29 cellular contexts compared by ENCODE assay signal in genomic region chr17:81169870-81170309, GRCh38. TPM values are rescaled to one million over a fixed set of nuclear protein-coding genes. Genes with fewer than 3 reads are reported as not detected.
"Had no signal": no experiment of that assay in that cellular context is flagged by ENCODE, and none has a peak within 500 bp of the region (broad histone marks: within the 10 kb centered on the region; RNA-seq: fewer than 3 reads in every experiment).

No MANE protein-coding gene starts in this region.

- H3K27ac ChIP-seq: ascending aorta, body of pancreas, SK-N-MC had no signal

- FAIRE-seq: TTC549 had no signal

- DNase-seq: activated B cell treated with CpG ODN at 0.5 μM for 24 hours; activated CD4-positive, alpha-beta T cell treated with anti-CD3 and anti-CD28 coated beads for 1 hour; activated CD4-positive, alpha-beta T cell treated with anti-CD3 and anti-CD28 coated beads, Interleukin-2, amount 10 ng/mL, durations not matched to agents 24 days and 14 days; activated CD4-positive, alpha-beta T cell treated with anti-CD3 and anti-CD28 coated beads, Interleukin-2, amount 50 U/mL, for 48 hours; activated CD8-positive, alpha-beta memory T cell treated with anti-CD3 and anti-CD28 coated beads, Interleukin-2, amount 10 ng/mL, durations not matched to agents 7 days and 5 days; activated effector memory CD4-positive, alpha-beta T cell treated with Interleukin-2 at 50 U/mL for 16 hours; activated naive CD4-positive, alpha-beta T cell; activated T-cell treated with anti-CD3 and anti-CD28 coated beads, Interleukin-2, amount 50 U/mL, for 24 hours; amniotic stem cell; body of pancreas; NCI-H1048; NCI-H1417; NCI-H1930; NCI-H2107; NCI-H2171 treated with DMSO at 0.1 percent for 48 hours; NCI-H226; NCI-H526; NCI-H82; T-cell; T-helper 2 cell; T1000 had no signal

- H3K36me3 ChIP-seq: ascending aorta had no signal

- H3K9me3 ChIP-seq: ascending aorta, body of pancreas had no signal

- H3K27me3 ChIP-seq: ascending aorta, body of pancreas had no signal

- H3K4me3 ChIP-seq: ascending aorta, body of pancreas, SK-N-MC had no signal

RNA-seq across cellular contexts. Expression of gene AATK, which starts 3.9 kb away (rescaled TPM):
- total RNA-seq: M059J, RPMI7951 had no signal

RNA-seq across cellular contexts. Expression of gene PVALEF, which starts 4.6 kb away (rescaled TPM):
- total RNA-seq: activated B cell treated with CpG ODN at 0.5 μM for 24 hours; activated CD4-positive, alpha-beta T cell treated with anti-CD3 and anti-CD28 coated beads, Interleukin-2, amount 10 ng/mL, durations not matched to agents 24 days and 14 days; activated CD8-positive, alpha-beta memory T cell treated with anti-CD3 and anti-CD28 coated beads, Interleukin-2, amount 10 ng/mL, durations not matched to agents 7 days and 5 days; activated T-helper 1 cell treated with anti-CD3 and anti-CD28 coated beads, Interleukin-12 subunit alpha, Interleukin-12 subunit beta, Interleukin-2, Interleukin-4 antibody, amounts not matched to agents 30 ng/mL and 10 ng/mL and 1 ng/mL, durations not matched to agents 14 hours and 24 hours and 36 hours; ascending aorta; body of pancreas; M059J; NCI-H460; OCI-LY7; RPMI7951; T-cell had no signal
